Comparison of ENCODE assay signal across 23 cellular contexts in the genomic region with DNA sequence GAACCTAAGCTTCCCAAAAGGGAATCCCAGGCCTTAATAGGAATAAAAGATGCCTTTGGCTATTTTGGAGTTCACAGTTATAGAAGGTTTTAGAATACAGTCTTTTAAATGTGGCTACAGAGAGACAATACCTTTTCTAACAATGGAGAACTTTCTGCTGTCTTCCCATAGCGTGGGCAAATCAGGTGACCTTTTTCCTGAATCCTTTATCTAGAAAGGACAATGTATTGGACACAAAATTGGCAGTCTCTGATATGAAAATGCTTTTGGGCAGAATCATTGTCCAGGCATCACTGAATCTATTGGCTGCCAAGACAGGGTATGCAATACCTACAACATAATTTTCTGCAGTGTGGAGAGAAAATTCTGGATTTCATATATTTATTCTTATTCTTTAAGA.
"Had no signal": no experiment of that assay in that cellular context is flagged by ENCODE, and none has a peak within 500 bp of the region (broad histone marks: within the 10 kb centered on the region; RNA-seq: fewer than 3 reads in every experiment).

No MANE protein-coding gene starts in this region.

- FAIRE-seq: astrocyte, bronchial epithelial cell, TTC549 had no signal

- H3K4me2 ChIP-seq: KMS-11 had no signal

- DNase-seq: activated CD4-positive, alpha-beta T cell treated with anti-CD3 and anti-CD28 coated beads, Interleukin-2, amount 10 ng/mL, durations not matched to agents 24 days and 14 days; activated CD4-positive, alpha-beta T cell treated with anti-CD3 and anti-CD28 coated beads, Interleukin-2, amount 50 U/mL, for 48 hours; activated CD8-positive, alpha-beta T cell treated with anti-CD3 and anti-CD28 coated beads, Interleukin-2, amount 10 ng/mL, durations not matched to agents 7 days and 5 days; activated gamma-delta T cell treated with Interleukin-2 at 50 U/mL for 16 hours; activated naive CD4-positive, alpha-beta T cell treated with anti-CD3 and anti-CD28 coated beads for 36 hours; activated T-cell treated with anti-CD3 and anti-CD28 coated beads, Interleukin-2, amount 50 U/mL, for 4 hours; adrenal gland; MM.1S; MV-4-11; NCI-H1092; NCI-H1436 treated with DMSO at 0.1 percent for 48 hours; NCI-H1694 treated with DMSO at 0.1 percent for 48 hours; NCI-H2029; NCI-H524 treated with DMSO at 0.1 percent for 48 hours; NK-92 treated with Interleukin-12 subunit alpha and Interleukin-12 subunit beta, amount 100 ng/mL, for 24 hours; PC-3 had no signal

- H3K27ac ChIP-seq: KMS-11, RWPE1 had no signal

- H3K9ac ChIP-seq: KMS-11 had no signal

- H3K9me3 ChIP-seq: adrenal gland had no signal

- ATAC-seq: activated CD8-positive, alpha-beta T cell treated with anti-CD3 and anti-CD28 coated beads, Interleukin-2, amount 10 ng/mL, durations not matched to agents 7 days and 5 days; activated naive CD4-positive, alpha-beta T cell treated with anti-CD3 and anti-CD28 coated beads, Interleukin-2, amount 50 U/mL, for 72 hours; activated T-cell treated with anti-CD3 and anti-CD28 coated beads, Interleukin-2, amount 50 U/mL, for 4 hours; PC-3; Right ventricle myocardium inferior had no signal

- H3K4me3 ChIP-seq: adrenal gland had no signal

- H3K36me3 ChIP-seq: adrenal gland had no signal

- H3K27me3 ChIP-seq: adrenal gland had no signal
